ENCODE assay signal across 8 cellular contexts in the genomic region with DNA sequence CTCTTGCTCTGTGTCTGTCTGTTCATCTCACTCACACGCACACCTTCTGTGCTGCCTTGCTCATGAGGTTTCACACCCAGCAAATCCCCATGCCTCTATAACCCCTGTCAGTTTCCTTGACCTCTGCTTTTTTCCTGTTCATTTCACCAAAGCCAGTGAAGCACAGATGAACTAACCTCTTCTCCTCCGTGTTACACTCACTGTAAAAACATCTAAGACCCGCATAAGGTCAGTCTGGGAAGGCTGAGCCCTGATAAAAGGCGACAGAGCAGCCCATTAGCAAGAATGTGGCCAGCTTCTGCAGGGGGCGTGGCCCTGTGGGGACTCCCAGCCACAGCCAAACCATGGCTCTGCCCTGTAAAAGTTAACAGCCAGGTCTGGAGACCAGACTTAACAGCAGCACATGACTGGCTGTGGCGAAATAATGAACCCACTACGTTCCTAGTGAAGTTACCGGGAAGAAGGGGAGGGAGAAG. TPM values are rescaled to one million over a fixed set of nuclear protein-coding genes. Genes with fewer than 3 reads are reported as not detected.
DNase-seq lines count a peak whose midpoint lies in the region; ATAC-seq and TF ChIP-seq lines count a peak whose summit lies in the region.

No MANE protein-coding gene starts in this region.

- no peak for TF ChIP-seq CTCF in RWPE2 (IDR thresholded peaks at IDR 0.05; ENCODE audit: poor library complexity, severe bottlenecking)
- TF ChIP-seq CTCF in neural progenitor cell (IDR thresholded peaks at IDR 0.05) = no peak
- TF ChIP-seq CTCF in ovary (IDR thresholded peaks at IDR 0.05) = no peak

- H3K27ac Mint-ChIP-seq in neural progenitor cell = peak overlapping the region; percentile 21

- peaks cover 43% of the 10 kb centered on the region for H3K79me2 ChIP-seq in neural progenitor cell (ENCODE audit: low read depth)

- no peak overlapping the region for H3K9ac ChIP-seq in neural progenitor cell

- H2AFZ ChIP-seq in neural progenitor cell (replicated peaks) = no peak overlapping the region

- no peak overlapping the region for H3K4me3 ChIP-seq in RWPE2 (ENCODE audit: severe bottlenecking)
- H3K4me3 ChIP-seq in neural progenitor cell = no peak overlapping the region
- no peak overlapping the region for H3K4me3 ChIP-seq in ovary

- H3K9me3 Mint-ChIP-seq in neural progenitor cell = no peaks in the 10 kb centered on the region

- H3K4me1 Mint-ChIP-seq in neural progenitor cell = peaks cover 49% of the 10 kb centered on the region

- peak overlapping the region; percentile 12 for H3K4me2 ChIP-seq in neural progenitor cell

- intact Hi-C loops in ovary (cut with DNase I) = loop anchor here in 3 of 4 donors (5.0 to 10.0 kb wide), 2 partner anchors 115 to 1122 kb away; a partner anchor contains a TSS

- H3K4me3 Mint-ChIP-seq in neural progenitor cell = peak overlapping the region; percentile 1

- peaks cover 3% of the 10 kb centered on the region for H3K36me3 Mint-ChIP-seq in neural progenitor cell

- H3K36me3 ChIP-seq in RWPE2 (ENCODE audit: low read depth) = 0 out of 2 replicates have a peak, but pooled peaks cover 9% of the 10 kb centered on the region
- no peaks in the 10 kb centered on the region for H3K36me3 ChIP-seq in neural progenitor cell
- H3K36me3 ChIP-seq in ovary = no peaks in the 10 kb centered on the region

- peaks cover 12% of the 10 kb centered on the region for H3K4me1 ChIP-seq in RWPE2 (ENCODE audit: insufficient read depth, poor library complexity, severe bottlenecking)
- H3K4me1 ChIP-seq in neural progenitor cell = peaks cover 44% of the 10 kb centered on the region
- H3K4me1 ChIP-seq in ovary (ENCODE audit: insufficient read depth) = peaks cover 27% of the 10 kb centered on the region

- H3K9me3 ChIP-seq in RWPE2 (ENCODE audit: severe bottlenecking) = no peaks in the 10 kb centered on the region
- no peaks in the 10 kb centered on the region for H3K9me3 ChIP-seq in neural progenitor cell (ENCODE audit: low read depth)
- H3K9me3 ChIP-seq in ovary = no peaks in the 10 kb centered on the region

- TF ChIP-seq EP300 in ovary (IDR thresholded peaks at IDR 0.05) = no peak

- peak overlapping the region; percentile 45 for H3K27ac ChIP-seq in RWPE2 (ENCODE audit: poor library complexity, severe bottlenecking)
- H3K27ac ChIP-seq in neural progenitor cell = peak overlapping the region; percentile 74
- peak overlapping the region in 1 of 2 donors; percentile 36 for H3K27ac ChIP-seq in ovary

- TF ChIP-seq POLR2A in ovary (IDR thresholded peaks at IDR 0.05) = no peak

- peaks cover 3% of the 10 kb centered on the region for H3K27me3 Mint-ChIP-seq in neural progenitor cell (ENCODE audit: insufficient read depth, low read depth)

- no peak for ATAC-seq in RWPE2 (ENCODE audit: low read depth)
- no peak for ATAC-seq in GM21737 (IDR thresholded peaks at IDR 0.05; ENCODE audit: unreplicated experiment)
- no peak for ATAC-seq in HG02884 (IDR thresholded peaks at IDR 0.05; ENCODE audit: unreplicated experiment)

- peaks cover 75% of the 10 kb centered on the region for H4K20me1 ChIP-seq in neural progenitor cell (ENCODE audit: low read depth)

- H3F3A ChIP-seq in neural progenitor cell (ENCODE audit: low read depth) = peaks cover 46% of the 10 kb centered on the region

- H3K27me3 ChIP-seq in RWPE2 (ENCODE audit: insufficient read depth, poor library complexity, severe bottlenecking) (no peaks in the 10 kb centered on the region), neural progenitor cell (no peaks in the 10 kb centered on the region), ovary (no peaks in the 10 kb centered on the region)

- DNase-seq in CD1c-positive myeloid dendritic cell (ENCODE audit: extremely low spot score) = peak; percentile 11
- DNase-seq in RWPE2 (ENCODE audit: low spot score) = no peak
- DNase-seq in fibroblast of gingiva (ENCODE audit: low read depth) = peak; percentile 68
- peak; percentile 74 for DNase-seq in neural progenitor cell (ENCODE audit: low spot score)
- DNase-seq in NCI-H510A treated with DMSO at 0.1 percent for 48 hours (lab: John Stamatoyannopoulos, UW) = no peak
- no peak for DNase-seq in ovary

- whole genome bisulfite sequencing in ovary, 3 donors = 6 to 14% (median 11%) methylated on average over 8 of the region's 8 CpGs

RNA-seq across cellular contexts. Expression of a gene that starts 42.8 kb away (rescaled TPM):
- total RNA-seq in neural progenitor cell (ENCODE audit: low replicate concordance) = 1.2 and 4.3 TPM in 2 replicates
- under 1 TPM in 4 of 7 donors, not detected in 3; 0.15 to 0.57 (median 0.35) TPM for total RNA-seq in ovary
- polyA plus RNA-seq in ovary = under 1 TPM in 1 of 2 donors, not detected in 1; 0.31 TPM

Comparison
In these comparisons a context has a peak if more than half of its experiments do, and no peak if none do; other contexts are left out.
1. DNase-seq: peak in CD1c-positive myeloid dendritic cell (single experiment), fibroblast of gingiva (single experiment) and neural progenitor cell (single experiment); none in RWPE2 (single experiment), NCI-H510A treated with DMSO at 0.1 percent for 48 hours (single experiment) and ovary (0 of 5).